In the genomic region with DNA sequence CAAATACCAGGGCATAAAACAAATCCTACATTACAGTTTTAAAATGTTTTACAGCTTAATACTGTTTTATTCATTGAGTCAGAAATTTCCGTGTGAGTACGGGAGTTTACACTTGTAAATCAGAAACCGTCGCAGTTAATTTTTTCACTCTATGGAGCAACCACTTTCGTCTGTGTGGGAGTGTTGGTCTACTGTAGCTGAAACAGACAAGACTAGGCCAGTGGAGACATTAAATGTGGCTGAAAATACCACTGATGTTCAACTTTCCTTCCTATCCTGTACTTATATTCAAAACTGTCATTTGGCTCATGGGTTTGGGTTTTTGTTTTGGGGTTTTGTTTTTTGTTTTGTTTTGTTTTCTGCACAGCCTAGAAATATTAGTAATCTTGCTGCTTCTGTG, we compare ENCODE assay signal across 17 cellular contexts.
A peak's percentile ranks its signal among the peaks of the same experiment; 100 is the strongest.
DNase-seq lines count a peak whose midpoint lies in the region; ATAC-seq and TF ChIP-seq lines count a peak whose summit lies in the region.
"Had no signal": no experiment of that assay in that cellular context is flagged by ENCODE, and none has a peak within 500 bp of the region (broad histone marks: within the 10 kb centered on the region; RNA-seq: fewer than 3 reads in every experiment).

No MANE protein-coding gene starts in this region.

- no peak overlapping the region for H3K27ac ChIP-seq in left ventricle myocardium inferior (replicated peaks)
- H3K27ac ChIP-seq: skin epidermis had no signal

- H3K4me1 ChIP-seq in left ventricle myocardium inferior, result no peaks in the 10 kb centered on the region

- peak; percentile 53 to 65 for ATAC-seq in activated T-cell treated with anti-CD3 and anti-CD28 coated beads, Interleukin-2, amount 50 U/mL, for 72 hours (replicated peaks in 1 of 2)
- ATAC-seq in HG03066 (IDR thresholded peaks at IDR 0.05; ENCODE audit: low read depth, unreplicated experiment), result peak; percentile 61
- ATAC-seq: SK-N-SH treated with all-trans-retinoic acid at 6 μM for 48 hours had no signal

- H3K27ac Mint-ChIP-seq in activated T-cell treated with anti-CD3 and anti-CD28 coated beads, Interleukin-2, amount 50 U/mL, for 72 hours, result no peak overlapping the region
- H3K27ac Mint-ChIP-seq in stimulated activated naive CD8-positive, alpha-beta T cell treated with anti-CD3 and anti-CD28 coated beads, Interleukin-15, Interleukin-2, amounts not matched to agents 100 ng/mL and 50 ng/mL, for 24 hours, result peak overlapping the region; percentile 28
- no peak overlapping the region for H3K27ac Mint-ChIP-seq in CD14-positive monocyte
- H3K27ac Mint-ChIP-seq: activated naive CD4-positive, alpha-beta T cell treated with anti-CD3 and anti-CD28 coated beads for 36 hours had no signal

- no peaks in the 10 kb centered on the region for H3K27me3 Mint-ChIP-seq in activated T-cell treated with anti-CD3 and anti-CD28 coated beads, Interleukin-2, amount 50 U/mL, for 72 hours (ENCODE audit: low read depth)
- no peaks in the 10 kb centered on the region for H3K27me3 Mint-ChIP-seq in stimulated activated naive CD8-positive, alpha-beta T cell treated with anti-CD3 and anti-CD28 coated beads, Interleukin-15, Interleukin-2, amounts not matched to agents 100 ng/mL and 50 ng/mL, for 24 hours
- H3K27me3 Mint-ChIP-seq in CD14-positive monocyte (ENCODE audit: low read depth in 3 of 3), result no peaks in the 10 kb centered on the region

- no peaks in the 10 kb centered on the region for H3K9me3 Mint-ChIP-seq in activated T-cell treated with anti-CD3 and anti-CD28 coated beads, Interleukin-2, amount 50 U/mL, for 72 hours
- no peaks in the 10 kb centered on the region for H3K9me3 Mint-ChIP-seq in stimulated activated naive CD8-positive, alpha-beta T cell treated with anti-CD3 and anti-CD28 coated beads, Interleukin-15, Interleukin-2, amounts not matched to agents 100 ng/mL and 50 ng/mL, for 24 hours
- H3K9me3 Mint-ChIP-seq in CD14-positive monocyte, result peaks cover 0 to 4% (median 0%) of the 10 kb centered on the region in 7 donors
- H3K9me3 Mint-ChIP-seq: activated naive CD4-positive, alpha-beta T cell treated with anti-CD3 and anti-CD28 coated beads for 36 hours had no signal

- H3K27me3 ChIP-seq in left ventricle myocardium inferior (ENCODE audit: low read depth), result no peaks in the 10 kb centered on the region

- no peak overlapping the region for H3K4me3 Mint-ChIP-seq in activated T-cell treated with anti-CD3 and anti-CD28 coated beads, Interleukin-2, amount 50 U/mL, for 72 hours
- no peak overlapping the region for H3K4me3 Mint-ChIP-seq in stimulated activated naive CD8-positive, alpha-beta T cell treated with anti-CD3 and anti-CD28 coated beads, Interleukin-15, Interleukin-2, amounts not matched to agents 100 ng/mL and 50 ng/mL, for 24 hours
- H3K4me3 Mint-ChIP-seq in CD14-positive monocyte, result no peak overlapping the region
- H3K4me3 Mint-ChIP-seq: activated naive CD4-positive, alpha-beta T cell treated with anti-CD3 and anti-CD28 coated beads for 36 hours had no signal

- peak in 1 of 2 donors; percentile 3 for DNase-seq in activated T-cell treated with anti-CD3 and anti-CD28 coated beads, Interleukin-2, amount 50 U/mL, for 72 hours
- no peak for DNase-seq in activated T-cell treated with anti-CD3 and anti-CD28 coated beads, Interleukin-2, amount 50 U/mL, for 48 hours
- peak; percentile 40 for DNase-seq in fibroblast of pulmonary artery (ENCODE audit: low read depth)
- no peak for DNase-seq in CD14-positive monocyte (ENCODE audit: low spot score)
- no peak for DNase-seq in SHP77 (lab: John Stamatoyannopoulos, UW)
- no peak for DNase-seq in left ventricle myocardium inferior
- DNase-seq: activated naive CD4-positive, alpha-beta T cell treated with anti-CD3 and anti-CD28 coated beads for 36 hours; head of caudate nucleus; NCI-H187 treated with DMSO at 0.1 percent for 48 hours; NCI-H510A treated with DMSO at 0.1 percent for 48 hours; occipital lobe; OCI-M1; stimulated activated naive CD4-positive, alpha-beta T cell treated with Interleukin-2 at 50 U/mL for 16 hours had no signal

- intact Hi-C loops in CD14-positive monocyte (cut with micrococcal nuclease), result no loop called here
- intact Hi-C loops in left ventricle myocardium inferior (cut with micrococcal nuclease), result no loop called here

- no peak overlapping the region for H3K4me3 ChIP-seq in fibroblast of pulmonary artery (replicated peaks; ENCODE audit: low read depth, low read length)
- H3K4me3 ChIP-seq in left ventricle myocardium inferior, result no peak overlapping the region
- H3K4me3 ChIP-seq: skin epidermis had no signal

- H3K4me1 Mint-ChIP-seq in activated T-cell treated with anti-CD3 and anti-CD28 coated beads, Interleukin-2, amount 50 U/mL, for 72 hours (ENCODE audit: low read depth), result peaks cover 7% of the 10 kb centered on the region
- H3K4me1 Mint-ChIP-seq in stimulated activated naive CD8-positive, alpha-beta T cell treated with anti-CD3 and anti-CD28 coated beads, Interleukin-15, Interleukin-2, amounts not matched to agents 100 ng/mL and 50 ng/mL, for 24 hours (ENCODE audit: low read depth), result peaks cover 4% of the 10 kb centered on the region
- no peaks in the 10 kb centered on the region for H3K4me1 Mint-ChIP-seq in CD14-positive monocyte

- H3K9me3 ChIP-seq in left ventricle myocardium inferior (replicated peaks), result no peaks in the 10 kb centered on the region

- no peak for TF ChIP-seq CTCF in fibroblast of pulmonary artery (IDR thresholded peaks at IDR 0.05; ENCODE audit: low read length, missing control alignments)
- TF ChIP-seq CTCF in CD14-positive monocyte (IDR thresholded peaks at IDR 0.05), result no peak
- no peak for TF ChIP-seq CTCF in left ventricle myocardium inferior (IDR thresholded peaks at IDR 0.05; ENCODE audit: borderline replicate concordance)

- H3K36me3 ChIP-seq in left ventricle myocardium inferior, result no peaks in the 10 kb centered on the region

- H3K36me3 Mint-ChIP-seq in activated T-cell treated with anti-CD3 and anti-CD28 coated beads, Interleukin-2, amount 50 U/mL, for 72 hours (ENCODE audit: insufficient read depth in 2 of 2), result no peaks in the 10 kb centered on the region
- no peaks in the 10 kb centered on the region for H3K36me3 Mint-ChIP-seq in stimulated activated naive CD8-positive, alpha-beta T cell treated with anti-CD3 and anti-CD28 coated beads, Interleukin-15, Interleukin-2, amounts not matched to agents 100 ng/mL and 50 ng/mL, for 24 hours (ENCODE audit: low read depth)
- no peaks in the 10 kb centered on the region for H3K36me3 Mint-ChIP-seq in CD14-positive monocyte
